1 cellular context compared by ENCODE assay signal in the genomic region with DNA sequence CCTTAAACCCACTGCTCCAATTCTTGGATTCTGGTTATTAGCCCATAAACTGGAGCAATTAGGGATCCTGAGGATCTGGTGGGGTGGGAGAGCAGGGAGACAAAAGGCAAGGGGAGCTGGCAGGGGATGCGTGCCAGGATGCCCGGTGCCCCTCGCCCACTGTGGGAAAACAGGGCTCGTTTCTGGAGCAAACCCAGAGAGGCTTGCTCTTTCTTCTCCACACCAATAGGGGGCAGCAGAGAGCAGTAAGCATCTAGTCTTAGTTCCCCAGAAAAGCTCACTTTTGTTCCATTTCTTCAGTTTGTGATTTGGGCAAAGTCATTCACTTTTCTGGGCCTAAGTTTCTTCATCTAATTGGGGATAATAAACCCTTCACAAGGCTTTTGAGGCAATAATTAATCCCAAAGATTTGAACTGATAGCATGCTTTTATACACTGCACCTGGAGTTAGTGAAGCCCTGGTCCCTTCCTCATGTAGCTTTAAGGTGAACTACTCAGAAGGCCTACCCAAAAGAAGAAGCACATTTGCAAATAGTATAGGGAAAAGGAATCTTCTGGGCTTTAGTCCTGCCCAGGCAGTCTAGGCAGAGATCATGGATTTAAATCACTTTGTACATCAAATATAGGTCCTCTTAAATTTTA.
TF ChIP-seq lines count a peak whose summit lies in the region.

No MANE protein-coding gene starts in this region.

TF ChIP-seq in HCT116, 20 proteins besides CTCF, POLR2A, EP300 and RAD21 (continued from another document):
- TF ChIP-seq, protein P1, sequence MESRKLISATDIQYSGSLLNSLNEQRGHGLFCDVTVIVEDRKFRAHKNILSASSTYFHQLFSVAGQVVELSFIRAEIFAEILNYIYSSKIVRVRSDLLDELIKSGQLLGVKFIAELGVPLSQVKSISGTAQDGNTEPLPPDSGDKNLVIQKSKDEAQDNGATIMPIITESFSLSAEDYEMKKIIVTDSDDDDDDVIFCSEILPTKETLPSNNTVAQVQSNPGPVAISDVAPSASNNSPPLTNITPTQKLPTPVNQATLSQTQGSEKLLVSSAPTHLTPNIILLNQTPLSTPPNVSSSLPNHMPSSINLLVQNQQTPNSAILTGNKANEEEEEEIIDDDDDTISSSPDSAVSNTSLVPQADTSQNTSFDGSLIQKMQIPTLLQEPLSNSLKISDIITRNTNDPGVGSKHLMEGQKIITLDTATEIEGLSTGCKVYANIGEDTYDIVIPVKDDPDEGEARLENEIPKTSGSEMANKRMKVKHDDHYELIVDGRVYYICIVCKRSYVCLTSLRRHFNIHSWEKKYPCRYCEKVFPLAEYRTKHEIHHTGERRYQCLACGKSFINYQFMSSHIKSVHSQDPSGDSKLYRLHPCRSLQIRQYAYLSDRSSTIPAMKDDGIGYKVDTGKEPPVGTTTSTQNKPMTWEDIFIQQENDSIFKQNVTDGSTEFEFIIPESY (IDR thresholded peaks at IDR 0.05; ENCODE audit: extremely low read depth, insufficient replicate concordance, low read length) = no peak
- no peak for TF ChIP-seq SRF (IDR thresholded peaks at IDR 0.05; ENCODE audit: low read depth)
- no peak for TF ChIP-seq YY1 (IDR thresholded peaks at IDR 0.05; ENCODE audit: extremely low read depth, insufficient replicate concordance, low read depth, low read length)
- no peak for TF ChIP-seq EZH2 (IDR thresholded peaks at IDR 0.05)
- no peak for TF ChIP-seq ZNF274 (IDR thresholded peaks at IDR 0.05; ENCODE audit: low read depth, low read length)
- TF ChIP-seq ZFX (IDR thresholded peaks at IDR 0.05) = no peak
- TF ChIP-seq, protein P2, sequence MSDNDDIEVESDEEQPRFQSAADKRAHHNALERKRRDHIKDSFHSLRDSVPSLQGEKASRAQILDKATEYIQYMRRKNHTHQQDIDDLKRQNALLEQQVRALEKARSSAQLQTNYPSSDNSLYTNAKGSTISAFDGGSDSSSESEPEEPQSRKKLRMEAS (IDR thresholded peaks at IDR 0.05) = no peak
- no peak for TF ChIP-seq FOSL1 (IDR thresholded peaks at IDR 0.05; ENCODE audit: low read depth)
- no peak for TF ChIP-seq SIN3A (IDR thresholded peaks at IDR 0.05; ENCODE audit: low read depth)
- TF ChIP-seq ELF1 (IDR thresholded peaks at IDR 0.05; ENCODE audit: borderline replicate concordance, low read depth) = no peak
